Comparison of ENCODE assay signal across 4 cellular contexts in the genomic region with DNA sequence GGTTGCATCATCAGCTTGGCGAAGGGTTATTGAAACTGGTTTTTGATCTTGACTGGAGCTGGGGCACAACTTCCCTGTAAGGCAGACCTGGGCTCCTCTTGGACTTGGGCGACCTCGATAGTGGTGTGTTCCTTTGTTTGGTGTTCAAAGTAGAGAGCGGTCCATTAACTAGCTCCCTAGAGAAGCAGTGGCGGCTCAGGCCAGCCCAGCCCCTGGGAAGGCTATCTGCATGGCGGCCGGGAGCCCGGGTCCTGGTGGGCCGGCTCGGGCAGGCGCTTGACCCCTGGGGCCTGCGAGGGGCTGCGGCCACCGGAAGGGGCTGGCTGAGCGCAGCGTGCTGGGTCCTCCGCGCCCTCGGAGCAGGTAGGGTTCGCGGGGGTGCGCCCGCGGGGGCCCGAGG. TPM values are rescaled to one million over a fixed set of nuclear protein-coding genes. Genes with fewer than 3 reads are reported as not detected.
"Had no signal": no experiment of that assay in that cellular context is flagged by ENCODE, and none has a peak within 500 bp of the region (broad histone marks: within the 10 kb centered on the region; RNA-seq: fewer than 3 reads in every experiment).

No MANE protein-coding gene starts in this region.

RNA-seq across cellular contexts. Expression of gene RIMBP3B, which starts 32.8 kb away (rescaled TPM):
- total RNA-seq: epithelial cell of proximal tubule, foreskin keratinocyte, thoracic aorta had no signal
- polyA plus RNA-seq: ovary had no signal
